ENCODE assay signal across 1 cellular context in genomic region chr2:47034973-47035609, GRCh38.
TF ChIP-seq lines count a peak whose summit lies in the region.

No MANE protein-coding gene starts in this region.

TF ChIP-seq in HepG2, 621 proteins besides CTCF, POLR2A, EP300 and RAD21 (continued from another document and continues in another):
- no peak for TF ChIP-seq AFF4 (CRISPR knock-in tag; IDR thresholded peaks at IDR 0.05)
- TF ChIP-seq FOXP4 (CRISPR knock-in tag; IDR thresholded peaks at IDR 0.05) = no peak
- TF ChIP-seq ZNF816 (CRISPR knock-in tag; IDR thresholded peaks at IDR 0.05; ENCODE audit: borderline replicate concordance) = 0 out of 2 replicates have a peak, but pooled peaks have one; percentile 6
- no peak for TF ChIP-seq CC2D1A (CRISPR knock-in tag; IDR thresholded peaks at IDR 0.05)
- peak; percentile 30; the same call in 1 of the 2 replicates for TF ChIP-seq NFKBIZ (CRISPR knock-in tag; IDR thresholded peaks at IDR 0.05)
- 0 out of 2 replicates have a peak, but pooled peaks have one; percentile 5 for TF ChIP-seq HMG20B (CRISPR knock-in tag; conservative IDR thresholded peaks at IDR 0.05)
- TF ChIP-seq RXRB (CRISPR knock-in tag; IDR thresholded peaks at IDR 0.05; ENCODE audit: borderline replicate concordance) = 0 out of 2 replicates have a peak, but pooled peaks have one; percentile 12
- TF ChIP-seq ZC3H4 (CRISPR knock-in tag; IDR thresholded peaks at IDR 0.05; ENCODE audit: borderline replicate concordance) = peak; percentile 50; the same call in 1 of the 2 replicates
- TF ChIP-seq TFDP2 (CRISPR knock-in tag; IDR thresholded peaks at IDR 0.05) = peak; percentile 49; the same call in 1 of the 2 replicates
- TF ChIP-seq MTERF4 (CRISPR knock-in tag; IDR thresholded peaks at IDR 0.05) = no peak
- no peak for TF ChIP-seq ZNF724P (CRISPR knock-in tag; IDR thresholded peaks at IDR 0.05; ENCODE audit: borderline replicate concordance)
- TF ChIP-seq CCAR2 (optimal IDR thresholded peaks at IDR 0.05; ENCODE audit: low read depth, low read length) = no peak
- no peak for TF ChIP-seq ZNF672 (CRISPR knock-in tag; IDR thresholded peaks at IDR 0.05)
- TF ChIP-seq FOXO4 (CRISPR knock-in tag; conservative IDR thresholded peaks at IDR 0.05) = no peak
- TF ChIP-seq FLYWCH1 (CRISPR knock-in tag; IDR thresholded peaks at IDR 0.05) = no peak
- peak; percentile 42; the same call in 1 of the 2 replicates for TF ChIP-seq SMAD9 (CRISPR knock-in tag; IDR thresholded peaks at IDR 0.05)
- no peak for TF ChIP-seq ZNF75D (CRISPR knock-in tag; IDR thresholded peaks at IDR 0.05; ENCODE audit: borderline replicate concordance)
- TF ChIP-seq ZNF350 (CRISPR knock-in tag; IDR thresholded peaks at IDR 0.05; ENCODE audit: borderline replicate concordance, low read depth) = no peak
- 0 out of 2 replicates have a peak, but pooled peaks have one; percentile 17 for TF ChIP-seq MIXL1 (CRISPR knock-in tag; IDR thresholded peaks at IDR 0.05)
- no peak for TF ChIP-seq ZNF709 (CRISPR knock-in tag; IDR thresholded peaks at IDR 0.05)
- TF ChIP-seq HDAC1 (CRISPR knock-in tag; IDR thresholded peaks at IDR 0.05) = no peak
- no peak for TF ChIP-seq ATAD3A (CRISPR knock-in tag; IDR thresholded peaks at IDR 0.05)
- no peak for TF ChIP-seq ZNF550 (CRISPR knock-in tag; IDR thresholded peaks at IDR 0.05; ENCODE audit: borderline replicate concordance)
- TF ChIP-seq ZNF17 (CRISPR knock-in tag; IDR thresholded peaks at IDR 0.05) = no peak
- TF ChIP-seq TCF7 (IDR thresholded peaks at IDR 0.05; ENCODE audit: low read depth) = peak; percentile 69
- peak; percentile 79; the same call in 1 of the 2 replicates for TF ChIP-seq MAX (IDR thresholded peaks at IDR 0.05)
- TF ChIP-seq SP5 (CRISPR knock-in tag; IDR thresholded peaks at IDR 0.05; ENCODE audit: borderline replicate concordance, low read depth) = peak; percentile 9; the same call in 1 of the 2 replicates
- no peak; the same call in 1 of the 2 replicates for TF ChIP-seq SNAPC4 (CRISPR knock-in tag; IDR thresholded peaks at IDR 0.05)
- TF ChIP-seq YEATS4 (CRISPR knock-in tag; IDR thresholded peaks at IDR 0.05; ENCODE audit: borderline replicate concordance) = peak; percentile 42
- peak; percentile 18; the same call in 1 of the 2 replicates for TF ChIP-seq NFE2 (CRISPR knock-in tag; IDR thresholded peaks at IDR 0.05)
- no peak for TF ChIP-seq KAT8 (CRISPR knock-in tag; IDR thresholded peaks at IDR 0.05)
- TF ChIP-seq NFIB (CRISPR knock-in tag; IDR thresholded peaks at IDR 0.05; ENCODE audit: borderline replicate concordance) = no peak
- no peak for TF ChIP-seq ZNF720 (CRISPR knock-in tag; IDR thresholded peaks at IDR 0.05)
- no peak for TF ChIP-seq AHR (CRISPR knock-in tag; IDR thresholded peaks at IDR 0.05)
- no peak for TF ChIP-seq NR2F6 (IDR thresholded peaks at IDR 0.05)
- TF ChIP-seq NR2F6 (CRISPR knock-in tag; IDR thresholded peaks at IDR 0.05) = no peak; the same call in 1 of the 2 replicates
- no peak for TF ChIP-seq JUNB (CRISPR knock-in tag; IDR thresholded peaks at IDR 0.05; ENCODE audit: borderline replicate concordance)
- peak; percentile 88; the same call in 1 of the 2 replicates for TF ChIP-seq ZBTB4 (CRISPR knock-in tag; IDR thresholded peaks at IDR 0.05; ENCODE audit: borderline replicate concordance)
- no peak for TF ChIP-seq SALL2 (CRISPR knock-in tag; IDR thresholded peaks at IDR 0.05)
- TF ChIP-seq ELF3 (CRISPR knock-in tag; IDR thresholded peaks at IDR 0.05) = no peak
- no peak for TF ChIP-seq AKAP8 (CRISPR knock-in tag; IDR thresholded peaks at IDR 0.05)
- no peak for TF ChIP-seq ZC3H13 (CRISPR knock-in tag; IDR thresholded peaks at IDR 0.05)
- no peak for TF ChIP-seq ZNF264 (CRISPR knock-in tag; IDR thresholded peaks at IDR 0.05)
- no peak for TF ChIP-seq ZNF10 (CRISPR knock-in tag; IDR thresholded peaks at IDR 0.05; ENCODE audit: borderline replicate concordance, low read depth)
- 0 out of 2 replicates have a peak, but pooled peaks have one; percentile 5 for TF ChIP-seq BORCS8-MEF2B (CRISPR knock-in tag; IDR thresholded peaks at IDR 0.05)
- TF ChIP-seq ZBTB14 (CRISPR knock-in tag; IDR thresholded peaks at IDR 0.05) = no peak
